ENCODE assay signal across 27 cellular contexts in the genomic region with DNA sequence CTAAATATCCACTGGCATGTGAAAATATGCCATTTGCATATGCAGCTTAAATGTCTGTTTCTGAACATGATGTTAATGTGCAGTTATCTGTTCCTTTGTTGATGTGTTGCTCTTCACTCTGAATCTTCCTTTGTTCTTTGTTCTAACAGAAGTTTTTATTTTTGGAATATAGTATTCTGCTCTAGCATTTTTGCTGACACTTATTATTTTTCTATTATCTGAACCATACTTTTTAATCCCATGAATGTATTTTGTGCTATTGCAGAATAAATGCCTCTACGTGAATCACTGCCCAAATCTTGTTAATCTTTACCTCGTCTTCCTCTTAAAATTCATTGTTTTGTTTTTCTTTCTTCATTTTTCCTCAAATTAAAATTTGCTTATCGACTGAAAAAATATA.
"Had no signal": no experiment of that assay in that cellular context is flagged by ENCODE, and none has a peak within 500 bp of the region (broad histone marks: within the 10 kb centered on the region; RNA-seq: fewer than 3 reads in every experiment).

No MANE protein-coding gene starts in this region.

- H3K4me3 Mint-ChIP-seq: mesothelial cell of epicardium; naive B cell; natural killer cell; nephron progenitor cell; neural progenitor cell; stimulated activated naive B cell treated with anti-CD40 and anti-IgM and Interleukin-4, amounts not matched to agents 10 μg/mL and 1 μg/mL and 100 μg/mL, for 72 hours had no signal

- H3K9me3 ChIP-seq: neutrophil, psoas muscle, stomach, testis, thyroid gland, transverse colon, upper lobe of left lung, vagina had no signal

- H3K4me3 ChIP-seq: left ventricle myocardium inferior, lung, neural progenitor cell, psoas muscle, skin epidermis, stomach, testis, thyroid gland, transverse colon, upper lobe of left lung, vagina had no signal

- ATAC-seq: natural killer cell; psoas muscle; sciatic nerve; stimulated activated naive B cell treated with anti-CD40 and anti-IgM and Interleukin-4, amounts not matched to agents 10 μg/mL and 1 μg/mL and 100 μg/mL, for 72 hours; stimulated activated naive CD8-positive, alpha-beta T cell treated with anti-CD3 and anti-CD28 coated beads, Interleukin-15, Interleukin-2, amounts not matched to agents 100 U/mL and 50 U/mL, for 24 hours had no signal

- H3K9me3 Mint-ChIP-seq: mesothelial cell of epicardium, nephron progenitor cell, neural progenitor cell had no signal

- H3K27ac ChIP-seq: left ventricle myocardium inferior, neural progenitor cell, neutrophil, parathyroid adenoma, psoas muscle, skin epidermis, stomach, testis, thyroid gland, transverse colon, upper lobe of left lung, vagina had no signal

- H3K79me2 ChIP-seq: parathyroid adenoma had no signal

- H3K4me1 ChIP-seq: left ventricle myocardium inferior, neural progenitor cell, parathyroid adenoma, psoas muscle, stomach, testis, thyroid gland, transverse colon, upper lobe of left lung, vagina had no signal

- H2AFZ ChIP-seq: neural progenitor cell, parathyroid adenoma had no signal

- H3K36me3 Mint-ChIP-seq: mesothelial cell of epicardium; naive B cell; natural killer cell; neural progenitor cell; stimulated activated naive B cell treated with anti-CD40 and anti-IgM and Interleukin-4, amounts not matched to agents 10 μg/mL and 1 μg/mL and 100 μg/mL, for 72 hours had no signal

- H3K36me3 ChIP-seq: left ventricle myocardium inferior, neural progenitor cell, neutrophil, stomach, thyroid gland, transverse colon, upper lobe of left lung, vagina had no signal

- H3K27ac Mint-ChIP-seq: mesothelial cell of epicardium; naive B cell; natural killer cell; nephron progenitor cell; neural progenitor cell; stimulated activated naive B cell treated with anti-CD40 and anti-IgM and Interleukin-4, amounts not matched to agents 10 μg/mL and 1 μg/mL and 100 μg/mL, for 72 hours had no signal

- DNase-seq: islet precursor cell; left ventricle myocardium inferior; mesendoderm; naive B cell; natural killer cell; nephron progenitor cell; occipital lobe; psoas muscle; stimulated activated CD4-positive, alpha-beta T cell treated with anti-CD3 and anti-CD28 coated beads, Interleukin-12 subunit alpha, Interleukin-12 subunit beta, amount 100 ng/mL, for 4 hours; stimulated activated CD4-positive, alpha-beta T cell treated with anti-CD3 and anti-CD28 coated beads, Interleukin-15, amount 100 ng/mL, for 24 hours; stimulated activated CD4-positive, alpha-beta T cell treated with anti-CD3 and anti-CD28 coated beads, Interleukin-2, amount 100 ng/mL, for 24 hours; stimulated activated CD4-positive, alpha-beta T cell treated with anti-CD3 and anti-CD28 coated beads, Interleukin-4, amount 100 ng/mL, for 1 hour; stimulated activated naive B cell treated with anti-CD40 and anti-IgM and Interleukin-4, amounts not matched to agents 10 μg/mL and 1 μg/mL and 100 μg/mL, for 72 hours; stimulated activated naive CD8-positive, alpha-beta T cell treated with anti-CD3 and anti-CD28 coated beads, Interleukin-15, Interleukin-2, amounts not matched to agents 100 U/mL and 50 U/mL, for 24 hours; stomach; testis; thyroid gland; transverse colon; upper lobe of left lung had no signal

- H3K27me3 Mint-ChIP-seq: naive B cell; stimulated activated naive B cell treated with anti-CD40 and anti-IgM and Interleukin-4, amounts not matched to agents 10 μg/mL and 1 μg/mL and 100 μg/mL, for 72 hours had no signal

- H3K27me3 ChIP-seq: neural progenitor cell, neutrophil, stomach, testis, thyroid gland, transverse colon, upper lobe of left lung, vagina had no signal

- H3K4me1 Mint-ChIP-seq: naive B cell; natural killer cell; nephron progenitor cell; neural progenitor cell; stimulated activated naive B cell treated with anti-CD40 and anti-IgM and Interleukin-4, amounts not matched to agents 10 μg/mL and 1 μg/mL and 100 μg/mL, for 72 hours had no signal

- H3K4me2 ChIP-seq: neural progenitor cell had no signal

- H3K9ac ChIP-seq: neural progenitor cell, parathyroid adenoma had no signal
